Comparison of ENCODE assay signal across 20 cellular contexts in the genomic region with DNA sequence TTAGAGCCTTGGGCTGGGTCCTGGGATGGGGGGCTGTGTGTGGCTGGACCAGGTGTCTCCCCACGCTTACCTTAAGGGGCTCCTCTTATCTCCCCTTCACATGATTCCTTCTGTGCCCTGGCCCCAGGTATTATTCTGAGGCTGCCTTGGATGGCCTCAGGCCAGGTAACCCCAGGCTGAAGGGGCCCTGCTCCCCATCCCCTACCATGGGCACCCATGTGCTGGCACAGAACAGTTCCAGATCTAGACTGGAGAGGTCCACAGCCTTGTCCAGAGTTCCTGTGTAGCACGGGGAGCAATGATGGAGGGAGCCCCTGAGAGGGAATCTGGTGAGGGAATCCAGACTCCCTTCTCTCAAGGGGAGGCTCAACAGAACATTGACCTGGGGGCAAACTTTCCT. TPM values are rescaled to one million over a fixed set of nuclear protein-coding genes. Genes with fewer than 3 reads are reported as not detected.
DNase-seq lines count a peak whose midpoint lies in the region; ATAC-seq, FAIRE-seq and TF ChIP-seq lines count a peak whose summit lies in the region.
"Had no signal": no experiment of that assay in that cellular context is flagged by ENCODE, and none has a peak within 500 bp of the region (broad histone marks: within the 10 kb centered on the region; RNA-seq: fewer than 3 reads in every experiment).

No MANE protein-coding gene starts in this region.

- no TSS peak for BruUV-seq in HepG2 (replicated peaks; lab: Mats Ljungman, UMichigan)

- no peaks in the 10 kb centered on the region for H4K20me1 ChIP-seq in HepG2 (ENCODE audit: insufficient read depth, low read length)

- CTCF ChIA-PET in HepG2 (lab: Yijun Ruan, JAX; ENCODE audit: low intra/inter-chr PET ratio, low total read pairs): no interaction called here

- FAIRE-seq in HepG2 (lab: Jason Lieb, UNC): no peak
- FAIRE-seq: A549, D721Med, G401.6, GM12891 had no signal

- H3K9ac ChIP-seq in liver (ENCODE audit: low read depth in 1 of 2, low read length in 2 of 2) (no peak overlapping the region), HepG2 (ENCODE audit: insufficient read depth, low read depth, low read length) (no peak overlapping the region)

- H3K36me3 ChIP-seq in liver (ENCODE audit: control insufficient read depth in 4 of 4, insufficient read depth in 3 of 4, low read depth in 1 of 4, low read length in 3 of 4): peaks cover 0 to 8% (median 4%) of the 10 kb centered on the region in 4 donors
- H3K36me3 ChIP-seq in HepG2 (replicated peaks in 1 of 2; ENCODE audit: control insufficient read depth in 1 of 2, insufficient read depth in 2 of 2, low read length in 2 of 2): no peaks in the 10 kb centered on the region
- H3K36me3 ChIP-seq in esophagus muscularis mucosa: peaks cover 57 to 97% (median 71%) of the 10 kb centered on the region in 4 donors
- peaks cover 0 to 13% (median 4%) of the 10 kb centered on the region in 4 donors for H3K36me3 ChIP-seq in right lobe of liver
- peaks cover 5% of the 10 kb centered on the region in 2 donors for H3K36me3 ChIP-seq in aorta (ENCODE audit: control insufficient read depth in 1 of 2, insufficient read depth in 2 of 2, low read length in 1 of 2)
- H3K36me3 ChIP-seq: BE2C had no signal

- intact Hi-C loops in HepG2 (cut with micrococcal nuclease; ENCODE audit: unreplicated experiment) (no loop called here), esophagus muscularis mucosa (cut with DNase I) (no loop called here), right lobe of liver (cut with DNase I) (loop anchor here in 1 of 2 donors (10.0 kb wide), 1 partner anchor 537 kb away; no protein-coding TSS in a partner anchor), aorta (cut with DNase I) (no loop called here)

- TF ChIP-seq EP300 in HepG2 (IDR thresholded peaks at IDR 0.05; ENCODE audit: low read depth in 2 of 2, low read length in 2 of 2) (no peak), HepG2 (CRISPR knock-in tag; IDR thresholded peaks at IDR 0.05; ENCODE audit: borderline replicate concordance) (no peak), esophagus muscularis mucosa (IDR thresholded peaks at IDR 0.05) (no peak)

- no peak overlapping the region for H3K4me2 ChIP-seq in HepG2 (ENCODE audit: low read depth, low read length)
- H3K4me2 ChIP-seq: A549, GM23338 had no signal

- no peak for TF ChIP-seq RAD21 in liver (IDR thresholded peaks at IDR 0.05)
- TF ChIP-seq RAD21 in HepG2 (CRISPR knock-in tag; IDR thresholded peaks at IDR 0.05): no peak

- H3K27ac ChIP-seq in liver (ENCODE audit: low read depth in 1 of 2, low read length in 2 of 2): peak overlapping the region; percentile 14 to 54
- H3K27ac ChIP-seq in HepG2 (ENCODE audit: extremely low read length, insufficient read depth, low read length): no peak overlapping the region
- peak overlapping the region in 3 of 4 donors; percentile 4 to 63 (median 41) for H3K27ac ChIP-seq in esophagus muscularis mucosa (replicated peaks in 1 of 4)
- H3K27ac ChIP-seq in right lobe of liver: peak overlapping the region in 1 of 3 donors; percentile 61
- no peak overlapping the region for H3K27ac ChIP-seq in aorta (ENCODE audit: low read depth in 1 of 2, low read length in 2 of 2)
- H3K27ac ChIP-seq: A549, C4-2B had no signal

- H3K9me3 ChIP-seq in liver (ENCODE audit: control insufficient read depth in 4 of 4, low read length in 3 of 4) (no peaks in the 10 kb centered on the region), HepG2 (ENCODE audit: low read length) (no peaks in the 10 kb centered on the region), esophagus muscularis mucosa (no peaks in the 10 kb centered on the region), right lobe of liver (no peaks in the 10 kb centered on the region), aorta (ENCODE audit: control insufficient read depth, low read length) (no peaks in the 10 kb centered on the region)
- H3K9me3 ChIP-seq: A549, BE2C had no signal

- no peak overlapping the region for H2AFZ ChIP-seq in HepG2 (ENCODE audit: low read length)
- H2AFZ ChIP-seq: GM23338 had no signal

- 72% methylated on average over 2 of the region's 2 CpGs for WGBS in liver
- 68% methylated on average over 2 of the region's 2 CpGs for WGBS in HepG2 (ENCODE audit: low lambda C conversion rate)
- WGBS in esophagus muscularis mucosa: 87% methylated on average over 2 of the region's 2 CpGs
- 80% methylated on average over 1 of the region's 2 CpGs for WGBS in right lobe of liver (ENCODE audit: insufficient coverage, low coverage, low lambda C conversion rate, missing lambda C conversion rate)
- 82 to 87% methylated on average over 2 of the region's 2 CpGs for WGBS in aorta, 2 donors

- TF ChIP-seq POLR2A in HepG2 (IDR thresholded peaks at IDR 0.05; ENCODE audit: insufficient read depth in 1 of 2, low read depth in 2 of 2, low read length in 2 of 2): no peak
- no peak for TF ChIP-seq POLR2A in esophagus muscularis mucosa (IDR thresholded peaks at IDR 0.05; ENCODE audit: low read depth)
- TF ChIP-seq POLR2A in right lobe of liver (IDR thresholded peaks at IDR 0.05): no peak

- in situ Hi-C loops in HepG2 (cut with HindIII; ENCODE audit: extremely low pct_ligation_motif_present, low pct_unique_long_range_greater_than_20kb): no loop called here

- POLR2A ChIA-PET in HepG2 (lab: Yijun Ruan, JAX): no interaction called here

- DNase-seq in HepG2 (ENCODE audit: low spot score) (no peak), esophagus muscularis mucosa (ENCODE audit: extremely low spot score) (no peak), right lobe of liver (no peak), aorta (no peak)
- no peak for DNase-seq in central memory CD4-positive, alpha-beta T cell
- DNase-seq: BE2C; CD4-positive, alpha-beta memory T cell; DMS153; DMS79 treated with DMSO at 0.1 percent for 48 hours; EL; H7 had no signal

- TF ChIP-seq CTCF in liver (IDR thresholded peaks at IDR 0.05; ENCODE audit: low read depth, low read length, missing input control) (no peak), HepG2 (CRISPR knock-in tag; IDR thresholded peaks at IDR 0.05) (no peak), esophagus muscularis mucosa (IDR thresholded peaks at IDR 0.05) (no peak), right lobe of liver (IDR thresholded peaks at IDR 0.05) (no peak)

- H3K79me2 ChIP-seq in HepG2 (ENCODE audit: insufficient read depth, low read length): no peaks in the 10 kb centered on the region

- ATAC-seq in HepG2 (no peak), right lobe of liver (peak in 3 of 4 donors; percentile 1 to 18 (median 5)), aorta (ENCODE audit: low FRiP score) (peak; percentile 26), GM21717 (IDR thresholded peaks at IDR 0.05; ENCODE audit: unreplicated experiment) (no peak), esophagus mucosa (no peak)
- ATAC-seq: A549, GM23338 had no signal

- H3K4me3 ChIP-seq in liver (ENCODE audit: low read depth in 1 of 3, low read length in 3 of 3): no peak overlapping the region
- no peak overlapping the region for H3K4me3 ChIP-seq in HepG2 (replicated peaks in 1 of 3; ENCODE audit: insufficient read depth in 1 of 3, low read depth in 2 of 3, low read length in 3 of 3)
- no peak overlapping the region for H3K4me3 ChIP-seq in esophagus muscularis mucosa
- H3K4me3 ChIP-seq in right lobe of liver: no peak overlapping the region
- no peak overlapping the region for H3K4me3 ChIP-seq in aorta (ENCODE audit: low read length in 2 of 2)
- H3K4me3 ChIP-seq: A549, GM23338 had no signal

- H3K27me3 ChIP-seq in liver (ENCODE audit: control insufficient read depth in 4 of 4, insufficient read depth in 4 of 4, low read length in 3 of 4) (no peaks in the 10 kb centered on the region), HepG2 (ENCODE audit: control insufficient read depth in 1 of 2, insufficient read depth in 2 of 2, low read length in 2 of 2) (no peaks in the 10 kb centered on the region; a peak in 1 of 5 replicates), esophagus muscularis mucosa (no peaks in the 10 kb centered on the region), right lobe of liver (no peaks in the 10 kb centered on the region), aorta (ENCODE audit: control insufficient read depth in 1 of 2, insufficient read depth in 2 of 2, low read length in 1 of 2) (no peaks in the 10 kb centered on the region)
- H3K27me3 ChIP-seq: BE2C had no signal

- H3K4me1 ChIP-seq in liver (ENCODE audit: control insufficient read depth in 4 of 4, insufficient read depth in 4 of 4, low read length in 3 of 4): peaks cover 3 to 25% (median 12%) of the 10 kb centered on the region in 4 donors
- H3K4me1 ChIP-seq in HepG2 (ENCODE audit: insufficient read depth, low read length): no peaks in the 10 kb centered on the region
- H3K4me1 ChIP-seq in esophagus muscularis mucosa: peaks cover 0 to 30% (median 6%) of the 10 kb centered on the region in 4 donors
- H3K4me1 ChIP-seq in right lobe of liver: peaks cover 0 to 29% (median 8%) of the 10 kb centered on the region in 4 donors
- H3K4me1 ChIP-seq in aorta (ENCODE audit: control insufficient read depth in 1 of 2, insufficient read depth in 2 of 2, low read length in 2 of 2): no peaks in the 10 kb centered on the region
- H3K4me1 ChIP-seq: A549, BE2C had no signal

RNA-seq across cellular contexts. Expression of a gene that starts 32.1 kb away (rescaled TPM):
- total RNA-seq in liver: 10 to 100 TPM in 1 of 2 donors, 1 to 10 TPM in 1; 6.7 to 36.2 TPM
- polyA plus RNA-seq in liver: 10 to 100 TPM; 29.2 to 29.3 TPM
- 10.5 and 11.7 TPM in 2 replicates for total RNA-seq in HepG2 (2016; rRNA removed; fragmentation: Illumina TruSeq; extraction: Trizol)
- 2.9 and 3.3 TPM in 2 replicates for total RNA-seq in HepG2 (2016; cell fraction: cytosol; rRNA removed; fragmentation: Illumina TruSeq; extraction: Trizol; ENCODE audit: low read depth)
- total RNA-seq in HepG2 (2016; cell fraction: insoluble cytoplasmic fraction; rRNA removed; fragmentation: Illumina TruSeq; extraction: Trizol): 8.7 and 11.7 TPM in 2 replicates
- 7.8 and 10.3 TPM in 2 replicates for total RNA-seq in HepG2 (2016; cell fraction: membrane; rRNA removed; fragmentation: Illumina TruSeq; extraction: Trizol)
- 8.7 and 10.3 TPM in 2 replicates for total RNA-seq in HepG2 (2016; cell fraction: nucleus; rRNA removed; fragmentation: Illumina TruSeq; extraction: Trizol)
- 5.3 and 5.9 TPM in 2 replicates for polyA plus RNA-seq in HepG2 (2011; rRNA removed)
- polyA plus RNA-seq in HepG2 (2011; cell fraction: cytosol; rRNA removed): 6.1 and 6.2 TPM in 2 replicates
- polyA plus RNA-seq in HepG2 (2011; cell fraction: nucleus; rRNA removed): 5.8 and 6.7 TPM in 2 replicates
- 4.5 and 5.8 TPM in 2 replicates for polyA plus RNA-seq in HepG2 (2012)
- polyA plus RNA-seq in HepG2 (2016; cell fraction: cytosol; fragmentation: Illumina TruSeq; extraction: Trizol; ENCODE audit: low read depth): 3.0 and 4.0 TPM in 2 replicates
- 7.4 and 8.9 TPM in 2 replicates for polyA plus RNA-seq in HepG2 (2016; cell fraction: insoluble cytoplasmic fraction; fragmentation: Illumina TruSeq; extraction: Trizol; ENCODE audit: low read depth)
- polyA plus RNA-seq in HepG2 (2016; cell fraction: membrane; fragmentation: Illumina TruSeq; extraction: Trizol; ENCODE audit: low read depth): 7.4 and 7.7 TPM in 2 replicates
- polyA plus RNA-seq in HepG2 (2016; cell fraction: nucleus; fragmentation: Illumina TruSeq; extraction: Trizol; ENCODE audit: insufficient read depth, low read depth): 7.9 and 9.3 TPM in 2 replicates
- 19.4 TPM in 1 of 2 replicates, not detected in the other for polyA minus RNA-seq in HepG2 (2011; rRNA and poly(A)+ RNA removed; ENCODE audit: low replicate concordance)
- polyA minus RNA-seq in HepG2 (2011; cell fraction: cytosol; rRNA and poly(A)+ RNA removed): 6.5 and 6.8 TPM in 2 replicates
- 9.9 and 10.4 TPM in 2 replicates for polyA minus RNA-seq in HepG2 (2011; cell fraction: nucleus; rRNA and poly(A)+ RNA removed)
- total RNA-seq in esophagus muscularis mucosa: 10 to 100 TPM; 19.1 to 37.3 (median 28.0) TPM
- 10 to 100 TPM; 18.0 to 35.3 (median 27.8) TPM for total RNA-seq in right lobe of liver
- 10 to 100 TPM; 32.0 to 39.0 TPM for total RNA-seq in aorta
- polyA plus RNA-seq in aorta: 10 to 100 TPM; 14.0 to 23.0 TPM
- total RNA-seq in esophagus mucosa: 4.3 TPM

Comparison
In these comparisons a context has a peak if more than half of its experiments do, and no peak if none do; other contexts are left out.
1. H3K27ac ChIP-seq: peak in liver (2 of 2) and esophagus muscularis mucosa (3 of 4); none in HepG2 (single experiment) and aorta (0 of 2).
2. ATAC-seq: peak in right lobe of liver (3 of 4) and aorta (single experiment); none in HepG2 (single experiment), GM21717 (single experiment) and esophagus mucosa (single experiment).